Comparison of ENCODE assay signal across 30 cellular contexts in genomic region chr1:226119169-226119568, GRCh38.
"Had no signal": no experiment of that assay in that cellular context is flagged by ENCODE, and none has a peak within 500 bp of the region (broad histone marks: within the 10 kb centered on the region; RNA-seq: fewer than 3 reads in every experiment).

No MANE protein-coding gene starts in this region.

- H3K9ac ChIP-seq: neural progenitor cell had no signal

- H3K4me1 ChIP-seq: breast epithelium had no signal

- H3K27ac ChIP-seq: breast epithelium, esophagus muscularis mucosa, neural progenitor cell, sigmoid colon had no signal

- H3K27me3 ChIP-seq: breast epithelium, esophagus muscularis mucosa, sigmoid colon had no signal

- H2AFZ ChIP-seq: neural progenitor cell had no signal

- H3K4me2 ChIP-seq: neural progenitor cell, smooth muscle cell had no signal

- H3K27me3 Mint-ChIP-seq: activated CD4-positive, alpha-beta T cell treated with anti-CD3 and anti-CD28 coated beads for 36 hours; activated T-cell treated with anti-CD3 and anti-CD28 coated beads, Interleukin-2, amount 50 U/mL, for 24 hours; central memory CD8-positive, alpha-beta T cell; effector memory CD8-positive, alpha-beta T cell; T-cell had no signal

- H3K4me3 Mint-ChIP-seq: activated CD4-positive, alpha-beta T cell treated with anti-CD3 and anti-CD28 coated beads for 36 hours; activated naive CD8-positive, alpha-beta T cell treated with anti-CD3 and anti-CD28 coated beads, Interleukin-2, amount 10 ng/mL, durations not matched to agents 7 days and 5 days; activated T-cell treated with anti-CD3 and anti-CD28 coated beads, Interleukin-2, amount 50 U/mL, for 24 hours; central memory CD8-positive, alpha-beta T cell; WTC11 had no signal

- H3K36me3 ChIP-seq: breast epithelium, esophagus muscularis mucosa, neural progenitor cell, sigmoid colon had no signal

- H3K4me3 ChIP-seq: breast epithelium, esophagus muscularis mucosa, neural progenitor cell, sigmoid colon, smooth muscle cell had no signal

- H3K27ac Mint-ChIP-seq: activated CD4-positive, alpha-beta T cell treated with anti-CD3 and anti-CD28 coated beads for 36 hours; activated naive CD8-positive, alpha-beta T cell treated with anti-CD3 and anti-CD28 coated beads, Interleukin-2, amount 10 ng/mL, durations not matched to agents 7 days and 5 days; activated T-helper 2 cell treated with anti-CD3 and anti-CD28 coated beads, Interferon-gamma antibody, Interleukin-2, Interleukin-4, amounts not matched to agents 10 μg/mL and 5 μg/mL and 100 μg/mL, durations not matched to agents 14 hours and 24 hours and 36 hours; effector memory CD8-positive, alpha-beta T cell; progenitor cell of endocrine pancreas; WTC11 had no signal

- H3K9me3 ChIP-seq: breast epithelium, esophagus muscularis mucosa, sigmoid colon had no signal

- H3K36me3 Mint-ChIP-seq: activated naive CD8-positive, alpha-beta T cell treated with anti-CD3 and anti-CD28 coated beads, Interleukin-2, amount 10 ng/mL, durations not matched to agents 7 days and 5 days; neural progenitor cell; T-cell had no signal

- DNase-seq: activated CD4-positive, alpha-beta T cell treated with anti-CD3 and anti-CD28 coated beads for 36 hours; activated CD4-positive, alpha-beta T cell treated with anti-CD3 and anti-CD28 coated beads, Interleukin-2, amount 50 U/mL, for 4 hours; activated CD8-positive, alpha-beta memory T cell treated with anti-CD3 and anti-CD28 coated beads for 24 hours; activated CD8-positive, alpha-beta memory T cell treated with anti-CD3 and anti-CD28 coated beads, Interleukin-2, amount 50 U/mL, for 4 hours; activated naive CD4-positive, alpha-beta T cell treated with Interleukin-2 at 50 U/mL for 16 hours; activated naive CD8-positive, alpha-beta T cell treated with anti-CD3 and anti-CD28 coated beads, Interleukin-2, amount 10 ng/mL, durations not matched to agents 7 days and 5 days; activated T-cell treated with anti-CD3 and anti-CD28 coated beads, Interleukin-2, amount 50 U/mL, for 24 hours; amniotic stem cell; effector memory CD8-positive, alpha-beta T cell; glutamatergic neuron; hypothalamus; islet precursor cell; left cardiac atrium; retina; sigmoid colon; stimulated activated CD4-positive, alpha-beta T cell treated with anti-CD3 and anti-CD28 coated beads, Interleukin-2, amount 100 ng/mL, for 48 hours; stimulated activated CD8-positive, alpha-beta memory T cell treated with anti-CD3 and anti-CD28 coated beads, Interleukin-4, amount 100 ng/mL, for 48 hours; stimulated activated naive CD4-positive, alpha-beta T cell treated with Interleukin-2 at 50 U/mL for 16 hours; T-cell; T1000 had no signal

- ATAC-seq: activated CD4-positive, alpha-beta T cell treated with anti-CD3 and anti-CD28 coated beads for 36 hours; effector memory CD8-positive, alpha-beta T cell; left cardiac atrium; T-cell; WTC11 had no signal

- FAIRE-seq: colon, frontal cortex had no signal

- H3K9me3 Mint-ChIP-seq: activated naive CD8-positive, alpha-beta T cell treated with anti-CD3 and anti-CD28 coated beads, Interleukin-2, amount 10 ng/mL, durations not matched to agents 7 days and 5 days; activated T-cell treated with anti-CD3 and anti-CD28 coated beads, Interleukin-2, amount 50 U/mL, for 24 hours; activated T-helper 2 cell treated with anti-CD3 and anti-CD28 coated beads, Interferon-gamma antibody, Interleukin-2, Interleukin-4, amounts not matched to agents 10 μg/mL and 5 μg/mL and 100 μg/mL, durations not matched to agents 14 hours and 24 hours and 36 hours; central memory CD8-positive, alpha-beta T cell; effector memory CD8-positive, alpha-beta T cell; T-cell; WTC11 had no signal
